ENCODE assay signal across 15 cellular contexts in the genomic region with DNA sequence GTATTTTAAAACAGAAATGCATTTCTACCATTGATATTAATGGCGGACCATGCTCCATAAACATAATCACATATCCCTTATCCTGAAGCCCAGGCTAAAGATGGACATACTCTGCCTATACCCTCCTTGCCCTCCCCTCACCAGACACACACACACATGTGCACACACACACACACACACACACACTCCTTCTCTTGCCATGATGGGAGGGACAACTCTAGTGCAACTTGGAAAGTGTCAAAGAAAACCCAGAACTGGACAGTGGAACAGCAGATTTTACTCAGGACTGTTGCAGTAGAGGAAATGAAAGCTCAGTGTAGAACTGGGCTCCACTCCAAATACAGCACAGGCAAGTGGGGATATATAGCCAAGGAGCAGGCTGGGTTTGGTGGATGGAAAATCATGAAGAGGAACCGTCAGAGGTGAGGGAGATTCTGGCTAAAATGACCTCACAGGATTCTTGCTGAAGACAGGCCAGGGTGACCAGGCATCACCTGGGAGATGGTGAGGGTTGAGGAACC. TPM values are rescaled to one million over a fixed set of nuclear protein-coding genes. Genes with fewer than 3 reads are reported as not detected.
DNase-seq lines count a peak whose midpoint lies in the region; ATAC-seq and TF ChIP-seq lines count a peak whose summit lies in the region.
"Had no signal": no experiment of that assay in that cellular context is flagged by ENCODE, and none has a peak within 500 bp of the region (broad histone marks: within the 10 kb centered on the region; RNA-seq: fewer than 3 reads in every experiment).

No MANE protein-coding gene starts in this region.

- no peak overlapping the region for H3K4me3 Mint-ChIP-seq in mesothelial cell of epicardium
- no peak overlapping the region for H3K4me3 Mint-ChIP-seq in T-helper 17 cell
- H3K4me3 Mint-ChIP-seq: T-cell had no signal

- TF ChIP-seq CTCF in fibroblast of mammary gland (conservative IDR thresholded peaks at IDR 0.05; ENCODE audit: control insufficient read depth, insufficient read depth, low read depth, low read length): no peak
- no peak for TF ChIP-seq CTCF in mesothelial cell of epicardium (IDR thresholded peaks at IDR 0.05; ENCODE audit: unreplicated experiment)

- H3K27me3 Mint-ChIP-seq in mesothelial cell of epicardium (ENCODE audit: low read depth) (no peaks in the 10 kb centered on the region), T-helper 17 cell (peaks cover 42% of the 10 kb centered on the region)

- peaks cover 0 to 9% (median 7%) of the 10 kb centered on the region in 11 experiments; a peak in 8 of 22 replicates for H3K27me3 ChIP-seq in BLaER1 treated with 17β-estradiol and CSF1 and Interleukin-3, amounts not matched to agents 10 nM and 100 nM
- H3K27me3 ChIP-seq: hepatocyte, pancreas had no signal

- peaks cover 21 to 33% (median 31%) of the 10 kb centered on the region in 10 experiments for H3K4me1 ChIP-seq in BLaER1 treated with 17β-estradiol and CSF1 and Interleukin-3, amounts not matched to agents 10 nM and 100 nM

- H3K36me3 Mint-ChIP-seq in mesothelial cell of epicardium (peaks cover 12% of the 10 kb centered on the region), T-helper 17 cell (ENCODE audit: low read depth) (peaks cover 3% of the 10 kb centered on the region)
- H3K36me3 Mint-ChIP-seq: T-cell had no signal

- no peaks in the 10 kb centered on the region for H3K9me3 ChIP-seq in BLaER1 treated with 17β-estradiol and CSF1 and Interleukin-3, amounts not matched to agents 10 nM and 100 nM (replicated peaks in 1 of 11)
- H3K9me3 ChIP-seq in T-helper 17 cell (ENCODE audit: control insufficient read depth, low read length, poor library complexity, severe bottlenecking): no peaks in the 10 kb centered on the region
- H3K9me3 ChIP-seq: pancreas had no signal

- H3K27ac Mint-ChIP-seq in mesothelial cell of epicardium: peak overlapping the region; percentile 67
- H3K27ac Mint-ChIP-seq in T-helper 17 cell: no peak overlapping the region
- H3K27ac Mint-ChIP-seq: T-cell had no signal

- no peaks in the 10 kb centered on the region for H4K20me1 ChIP-seq in BLaER1 treated with 17β-estradiol and CSF1 and Interleukin-3, amounts not matched to agents 10 nM and 100 nM

- ATAC-seq in HG02852 (IDR thresholded peaks at IDR 0.05; ENCODE audit: unreplicated experiment): no peak
- ATAC-seq in GM18498 (IDR thresholded peaks at IDR 0.05; ENCODE audit: unreplicated experiment): no peak
- no peak for ATAC-seq in T-helper 17 cell
- ATAC-seq: T-cell had no signal

- no peak overlapping the region for H3K27ac ChIP-seq in BLaER1 treated with 17β-estradiol and CSF1 and Interleukin-3, amounts not matched to agents 10 nM and 100 nM
- H3K27ac ChIP-seq: hepatocyte had no signal

- H3K9ac ChIP-seq in BLaER1 treated with 17β-estradiol and CSF1 and Interleukin-3, amounts not matched to agents 10 nM and 100 nM: no peak overlapping the region

- peaks cover 42% of the 10 kb centered on the region for H3K4me1 Mint-ChIP-seq in mesothelial cell of epicardium
- H3K4me1 Mint-ChIP-seq in T-helper 17 cell: peaks cover 11% of the 10 kb centered on the region

- H3K36me3 ChIP-seq in BLaER1 treated with 17β-estradiol and CSF1 and Interleukin-3, amounts not matched to agents 10 nM and 100 nM: no peaks in the 10 kb centered on the region
- H3K36me3 ChIP-seq: pancreas had no signal

- peak overlapping the region in 6 of 11 experiments; percentile 59 to 87 (median 74); a peak in 5 of 22 replicates for H3K4me2 ChIP-seq in BLaER1 treated with 17β-estradiol and CSF1 and Interleukin-3, amounts not matched to agents 10 nM and 100 nM
- H3K4me2 ChIP-seq: hepatocyte had no signal

- H3K9me3 Mint-ChIP-seq in mesothelial cell of epicardium: no peaks in the 10 kb centered on the region
- H3K9me3 Mint-ChIP-seq: T-cell had no signal

- no peak overlapping the region for H3K4me3 ChIP-seq in BLaER1 treated with 17β-estradiol and CSF1 and Interleukin-3, amounts not matched to agents 10 nM and 100 nM
- H3K4me3 ChIP-seq in fibroblast of mammary gland (ENCODE audit: control insufficient read depth, low read depth, low read length): no peak overlapping the region
- H3K4me3 ChIP-seq: hepatocyte, pancreas had no signal

- DNase-seq in NCI-H69 (lab: John Stamatoyannopoulos, UW) (peak; percentile 16), fibroblast of mammary gland (ENCODE audit: low read depth) (peak; percentile 52), mesothelial cell of epicardium (ENCODE audit: low spot score in 2 of 2, unreplicated experiment in 2 of 2) (no peak), T-helper 17 cell (no peak)
- no peak for DNase-seq in activated CD8-positive, alpha-beta memory T cell treated with anti-CD3 and anti-CD28 coated beads for 24 hours
- DNase-seq: activated T-cell treated with anti-CD3 and anti-CD28 coated beads, Interleukin-2, amount 50 U/mL, for 1 hour; effector memory CD4-positive, alpha-beta T cell; NCI-H2227 treated with DMSO at 0.1 percent for 48 hours; pancreas; stimulated activated CD8-positive, alpha-beta memory T cell treated with anti-CD3 and anti-CD28 coated beads, Interleukin-4, amount 100 ng/mL, for 48 hours; T-cell had no signal

RNA-seq across cellular contexts. Expression of a gene that starts 40.8 kb away (rescaled TPM):
- total RNA-seq in mesothelial cell of epicardium (38.3 to 43.5 TPM (median 40.3 TPM) in 3 replicates), T-helper 17 cell (under 1 TPM; 0.16 to 0.17 TPM)

Comparison
In these comparisons a context has a peak if more than half of its experiments do, and no peak if none do; other contexts are left out.
1. DNase-seq: peak in NCI-H69 (single experiment) and fibroblast of mammary gland (single experiment); none in mesothelial cell of epicardium (0 of 2), activated CD8-positive, alpha-beta memory T cell treated with anti-CD3 and anti-CD28 coated beads for 24 hours (single experiment) and T-helper 17 cell (0 of 3).
2. RNA of a gene that starts 40.8 kb away (total RNA-seq): 38.3 to 43.5 TPM in mesothelial cell of epicardium; 0.16 to 0.17 TPM in T-helper 17 cell; every median in the first group is over 10 times any median in the second.